In genomic region chr17:64471440-64471839, GRCh38 we compare ENCODE assay signal across 29 cellular contexts. TPM values are rescaled to one million over a fixed set of nuclear protein-coding genes. Genes with fewer than 3 reads are reported as not detected.
"Had no signal": no experiment of that assay in that cellular context is flagged by ENCODE, and none has a peak within 500 bp of the region (broad histone marks: within the 10 kb centered on the region; RNA-seq: fewer than 3 reads in every experiment).

No MANE protein-coding gene starts in this region.

- ATAC-seq: activated CD4-positive, CD25-positive, alpha-beta regulatory T cell treated with anti-CD3 and anti-CD28 coated beads, Interleukin-2, amount 50 U/mL, for 24 hours; activated naive CD4-positive, alpha-beta T cell treated with anti-CD3 and anti-CD28 coated beads, Interleukin-2, amount 50 U/mL, for 72 hours; activated T-cell treated with anti-CD3 and anti-CD28 coated beads, Interleukin-2, amount 50 U/mL, for 4 hours; body of pancreas; Panc1 had no signal

- H3K4me3 Mint-ChIP-seq: activated CD4-positive, alpha-beta memory T cell treated with anti-CD3 and anti-CD28 coated beads for 36 hours; activated naive CD4-positive, alpha-beta T cell treated with anti-CD3 and anti-CD28 coated beads for 36 hours; activated T-cell treated with anti-CD3 and anti-CD28 coated beads, Interleukin-2, amount 50 U/mL, for 4 hours; activated T-helper 1 cell treated with anti-CD3 and anti-CD28 coated beads, Interleukin-12 subunit alpha, Interleukin-12 subunit beta, Interleukin-2, Interleukin-4 antibody, amounts not matched to agents 30 ng/mL and 10 ng/mL and 1 ng/mL, durations not matched to agents 14 hours and 24 hours and 36 hours had no signal

- H3K9me3 ChIP-seq: adrenal gland, body of pancreas, breast epithelium, SJCRH30 had no signal

- H3K4me3 ChIP-seq: adrenal gland, body of pancreas, breast epithelium, SJCRH30, SK-N-MC had no signal

- H3K27ac Mint-ChIP-seq: activated CD4-positive, alpha-beta memory T cell treated with anti-CD3 and anti-CD28 coated beads for 36 hours; activated naive CD4-positive, alpha-beta T cell treated with anti-CD3 and anti-CD28 coated beads for 36 hours; activated naive CD4-positive, alpha-beta T cell treated with anti-CD3 and anti-CD28 coated beads, Interleukin-2, amount 50 U/mL, for 72 hours; activated T-helper 1 cell treated with anti-CD3 and anti-CD28 coated beads, Interleukin-12 subunit alpha, Interleukin-12 subunit beta, Interleukin-2, Interleukin-4 antibody, amounts not matched to agents 30 ng/mL and 10 ng/mL and 1 ng/mL, durations not matched to agents 14 hours and 24 hours and 36 hours had no signal

- H3K27ac ChIP-seq: adrenal gland, body of pancreas, breast epithelium, SJCRH30, SK-N-MC had no signal

- H3K27me3 ChIP-seq: adrenal gland, body of pancreas, breast epithelium, SJCRH30 had no signal

- H3K36me3 ChIP-seq: adrenal gland, SJCRH30 had no signal

- H3K4me1 ChIP-seq: adrenal gland, body of pancreas, breast epithelium, SJCRH30 had no signal

- H3K27me3 Mint-ChIP-seq: activated CD4-positive, alpha-beta memory T cell treated with anti-CD3 and anti-CD28 coated beads for 36 hours had no signal

- H3K9me3 Mint-ChIP-seq: activated CD4-positive, alpha-beta memory T cell treated with anti-CD3 and anti-CD28 coated beads for 36 hours; activated naive CD4-positive, alpha-beta T cell treated with anti-CD3 and anti-CD28 coated beads for 36 hours; activated naive CD4-positive, alpha-beta T cell treated with anti-CD3 and anti-CD28 coated beads, Interleukin-2, amount 50 U/mL, for 72 hours; activated T-cell treated with anti-CD3 and anti-CD28 coated beads, Interleukin-2, amount 50 U/mL, for 4 hours; activated T-helper 1 cell treated with anti-CD3 and anti-CD28 coated beads, Interleukin-12 subunit alpha, Interleukin-12 subunit beta, Interleukin-2, Interleukin-4 antibody, amounts not matched to agents 30 ng/mL and 10 ng/mL and 1 ng/mL, durations not matched to agents 14 hours and 24 hours and 36 hours had no signal

- DNase-seq: activated CD4-positive, alpha-beta memory T cell treated with anti-CD3 and anti-CD28 coated beads for 36 hours; activated CD4-positive, alpha-beta T cell treated with anti-CD3 and anti-CD28 coated beads for 4 hours; activated CD4-positive, alpha-beta T cell treated with anti-CD3 and anti-CD28 coated beads, Interleukin-2, amount 50 U/mL, for 1 hour; activated CD8-positive, alpha-beta memory T cell treated with anti-CD3 and anti-CD28 coated beads, Interleukin-2, amount 50 U/mL, for 4 hours; activated gamma-delta T cell treated with Interleukin-2 at 50 U/mL for 16 hours; activated naive CD4-positive, alpha-beta T cell treated with anti-CD3 and anti-CD28 coated beads for 36 hours; activated T-cell treated with anti-CD3 and anti-CD28 coated beads for 4 hours; activated T-cell treated with anti-CD3 and anti-CD28 coated beads, Interleukin-2, amount 50 U/mL, for 4 hours; adrenal gland; body of pancreas; Karpas-422; NCI-H1048; NCI-H1105 treated with DMSO at 0.1 percent for 48 hours; NCI-H1436; NCI-H1694; NCI-H1930; NCI-H2081 treated with DMSO at 0.1 percent for 48 hours; NCI-H226; NCI-H446 treated with DMSO at 0.1 percent for 48 hours; NCI-H524 treated with DMSO at 0.1 percent for 48 hours; SHP77; SJCRH30; T1000 had no signal

- H3K36me3 Mint-ChIP-seq: activated CD4-positive, alpha-beta memory T cell treated with anti-CD3 and anti-CD28 coated beads for 36 hours; activated naive CD4-positive, alpha-beta T cell treated with anti-CD3 and anti-CD28 coated beads, Interleukin-2, amount 50 U/mL, for 72 hours had no signal

RNA-seq across cellular contexts. Expression of gene MILR1, which starts 22.5 kb away (rescaled TPM):
- total RNA-seq: activated CD4-positive, alpha-beta memory T cell treated with anti-CD3 and anti-CD28 coated beads for 36 hours; activated T-cell treated with anti-CD3 and anti-CD28 coated beads, Interleukin-2, amount 50 U/mL, for 4 hours had no signal
